In genomic region chr21:28642891-28643290, GRCh38 we compare ENCODE assay signal across 17 cellular contexts.
DNase-seq lines count a peak whose midpoint lies in the region; ATAC-seq and TF ChIP-seq lines count a peak whose summit lies in the region.
"Had no signal": no experiment of that assay in that cellular context is flagged by ENCODE, and none has a peak within 500 bp of the region (broad histone marks: within the 10 kb centered on the region; RNA-seq: fewer than 3 reads in every experiment).

No MANE protein-coding gene starts in this region.

- no peak overlapping the region for H2BK12ac ChIP-seq in trophoblast cell (ENCODE audit: low read length)

- no peak overlapping the region for H2AK9ac ChIP-seq in IMR-90 (replicated peaks; ENCODE audit: low read depth, low read length, poor library complexity)

- no CpG with 5 or more reads among the region's 4 CpGs for WGBS in IMR-90 (ENCODE audit: extremely low coverage in 2 of 2, insufficient read length in 1 of 2), 2 experiments
- WGBS in trophoblast cell (ENCODE audit: extremely low coverage, insufficient coverage, insufficient read length), result no CpG with 5 or more reads among the region's 4 CpGs

- BruUV-seq in IMR-90 (replicated peaks; lab: Mats Ljungman, UMichigan), result no TSS peak

- H3K27ac ChIP-seq in right atrium auricular region (no peak overlapping the region), IMR-90 (ENCODE audit: insufficient read depth, low read length) (no peak overlapping the region), trophoblast cell (ENCODE audit: low read depth, low read length) (no peak overlapping the region)
- H3K27ac ChIP-seq: HL-60 had no signal

- H3K4me2 ChIP-seq in IMR-90 (ENCODE audit: low read depth, low read length) (no peak overlapping the region), trophoblast cell (ENCODE audit: low read length) (no peak overlapping the region)

- 0 out of 2 replicates have a peak, but pooled peaks cover 3% of the 10 kb centered on the region for H3K36me3 Mint-ChIP-seq in WTC11

- ATAC-seq in left cardiac atrium (peak in 1 of 2 donors; percentile 27), IMR-90 (ENCODE audit: low read depth) (no peak), WTC11 (peak; percentile 85), sciatic nerve (peak; percentile 37), HG03442 (IDR thresholded peaks at IDR 0.05; ENCODE audit: unreplicated experiment) (no peak)

- no peak overlapping the region for H4K5ac ChIP-seq in IMR-90 (ENCODE audit: low read depth, low read length)

- H3K9ac ChIP-seq in IMR-90 (ENCODE audit: low read depth, low read length) (no peak overlapping the region), trophoblast cell (ENCODE audit: low read length) (no peak overlapping the region)

- no peak overlapping the region for H4K12ac ChIP-seq in trophoblast cell (ENCODE audit: low read depth, low read length)

- no peak overlapping the region for H3K23ac ChIP-seq in IMR-90 (ENCODE audit: low read depth, low read length)
- H3K23ac ChIP-seq in trophoblast cell (ENCODE audit: low read length), result no peak overlapping the region

- H2BK20ac ChIP-seq in IMR-90 (ENCODE audit: low read depth, low read length), result no peak overlapping the region

- H3K9me3 Mint-ChIP-seq in WTC11, result peaks cover 19% of the 10 kb centered on the region
- H3K9me3 Mint-ChIP-seq: CD4-positive, alpha-beta T cell; HFFc6 had no signal

- no peaks in the 10 kb centered on the region for H3K36me3 ChIP-seq in right atrium auricular region
- no peaks in the 10 kb centered on the region; the same call in 1 of the 2 replicates for H3K36me3 ChIP-seq in IMR-90 (ENCODE audit: control insufficient read depth, insufficient read depth, low read length)
- H3K36me3 ChIP-seq in trophoblast cell (ENCODE audit: control insufficient read depth in 1 of 2, insufficient read depth in 2 of 2, low read length in 2 of 2), result no peaks in the 10 kb centered on the region

- H4K91ac ChIP-seq in IMR-90 (ENCODE audit: insufficient read depth, low read depth, low read length) (no peak overlapping the region; the same call in 1 of the 2 replicates), trophoblast cell (ENCODE audit: low read depth, low read length) (no peak overlapping the region)

- H3K4me1 Mint-ChIP-seq in WTC11, result peaks cover 8% of the 10 kb centered on the region
- H3K4me1 Mint-ChIP-seq: B cell had no signal

- no peak overlapping the region for H2BK120ac ChIP-seq in IMR-90 (ENCODE audit: low read depth, low read length)
- H2BK120ac ChIP-seq in trophoblast cell (ENCODE audit: insufficient read depth, low read length, poor library complexity), result no peak overlapping the region

- TF ChIP-seq CTCF in right atrium auricular region (IDR thresholded peaks at IDR 0.05) (no peak), IMR-90 (conservative IDR thresholded peaks at IDR 0.05; ENCODE audit: low read depth, low read length) (no peak), WTC11 (IDR thresholded peaks at IDR 0.05) (no peak)

- no peak overlapping the region for H3K4me3 ChIP-seq in right atrium auricular region
- no peak overlapping the region for H3K4me3 ChIP-seq in IMR-90 (ENCODE audit: insufficient read depth, low read depth, low read length)
- H3K4me3 ChIP-seq in trophoblast cell (ENCODE audit: low read depth, low read length), result no peak overlapping the region

- no peaks in the 10 kb centered on the region for H3K9me1 ChIP-seq in IMR-90 (ENCODE audit: insufficient read depth, low read length)

- intact Hi-C loops in left cardiac atrium (cut with DNase I), result no loop called here
- intact Hi-C loops in IMR-90 (cut with micrococcal nuclease), result no loop called here
- intact Hi-C loops in sciatic nerve (cut with DNase I), result no loop called here

- in situ Hi-C loops in IMR-90 (cut with MboI; ENCODE audit: low sequenced_read_pairs), result no loop called here

- TF ChIP-seq RAD21 in IMR-90 (IDR thresholded peaks at IDR 0.05; ENCODE audit: low read length), result no peak

- H4K20me1 ChIP-seq in IMR-90 (ENCODE audit: insufficient read depth, low read length), result no peaks in the 10 kb centered on the region

- no peaks in the 10 kb centered on the region for H3K4me1 ChIP-seq in right atrium auricular region
- H3K4me1 ChIP-seq in IMR-90 (ENCODE audit: control insufficient read depth, insufficient read depth, low read length), result peaks cover 3% of the 10 kb centered on the region; the same call in 1 of the 2 replicates
- H3K4me1 ChIP-seq in trophoblast cell (ENCODE audit: control insufficient read depth in 1 of 2, insufficient read depth in 2 of 2, low read length in 2 of 2), result peaks cover 0 to 3% of the 10 kb centered on the region in 2 experiments

- TF ChIP-seq POLR2A in IMR-90 (IDR thresholded peaks at IDR 0.05; ENCODE audit: low read depth, low read length), result no peak

- POLR2A ChIA-PET in IMR-90 (lab: Charles Lee; ENCODE audit: unreplicated experiment) (no interaction called here), WTC11 (lab: Charles Lee) (no interaction called here)

- no peaks in the 10 kb centered on the region for H3K27me3 Mint-ChIP-seq in WTC11 (ENCODE audit: low read depth)
- H3K27me3 Mint-ChIP-seq: B cell; CD4-positive, alpha-beta T cell had no signal

- H2AK5ac ChIP-seq in IMR-90 (ENCODE audit: low read depth, low read length) (0 out of 2 replicates have a peak overlapping the region, but pooled peaks have one; percentile 1), trophoblast cell (ENCODE audit: low read length) (no peak overlapping the region)

- no peaks in the 10 kb centered on the region for H3K79me1 ChIP-seq in IMR-90 (ENCODE audit: low read depth in 1 of 2, low read length in 2 of 2)
- no peaks in the 10 kb centered on the region for H3K79me1 ChIP-seq in trophoblast cell (ENCODE audit: low read length)

- no peaks in the 10 kb centered on the region for H3K27me3 ChIP-seq in right atrium auricular region
- no peaks in the 10 kb centered on the region for H3K27me3 ChIP-seq in IMR-90 (ENCODE audit: control insufficient read depth, insufficient read depth, low read length)
- H3K27me3 ChIP-seq in trophoblast cell (ENCODE audit: insufficient read depth, low read length), result no peaks in the 10 kb centered on the region

- no peak overlapping the region for H2BK15ac ChIP-seq in IMR-90 (ENCODE audit: low read depth, low read length)

- H3K14ac ChIP-seq in IMR-90 (replicated peaks; ENCODE audit: low read depth, low read length) (no peak overlapping the region), trophoblast cell (ENCODE audit: low read length) (no peak overlapping the region)

- CTCF ChIA-PET in IMR-90 (lab: Yijun Ruan, JAX), result interaction anchor here (0.6 kb wide), 1 partner anchor 195 kb away, joined by 3 read pairs; no protein-coding TSS in a partner anchor
- CTCF ChIA-PET in WTC11 (lab: Charles Lee), result interaction anchor here (1.0 to 1.5 kb wide), 2 partner anchors 102 to 126 kb away, joined by 4 to 5 read pairs; no protein-coding TSS in a partner anchor

- no peak overlapping the region for H3K56ac ChIP-seq in IMR-90 (ENCODE audit: extremely low read depth, insufficient read depth, low read length)

- no peak overlapping the region for H3K18ac ChIP-seq in IMR-90 (ENCODE audit: low read depth, low read length)
- H3K18ac ChIP-seq in trophoblast cell (ENCODE audit: low read length), result no peak overlapping the region

- H3K4ac ChIP-seq in IMR-90 (ENCODE audit: low read depth, low read length) (peak overlapping the region; percentile 23; the same call in 1 of the 2 replicates), trophoblast cell (ENCODE audit: low read depth, low read length) (no peak overlapping the region)

- dilution Hi-C loops in IMR-90 (cut with HindIII; ENCODE audit: low sequenced_read_pairs, unreplicated experiment), result no loop called here

- H3K4me3 Mint-ChIP-seq in WTC11, result no peak overlapping the region
- H3K4me3 Mint-ChIP-seq: B cell; CD4-positive, alpha-beta T cell; HFFc6 had no signal

- peak overlapping the region; percentile 41 for H2AFZ ChIP-seq in IMR-90 (replicated peaks; ENCODE audit: low read length, poor library complexity)
- H2AFZ ChIP-seq in trophoblast cell (ENCODE audit: insufficient read depth, low read length, poor library complexity), result no peak overlapping the region

- H3K9me3 ChIP-seq in right atrium auricular region (no peaks in the 10 kb centered on the region), IMR-90 (ENCODE audit: control insufficient read depth, insufficient read depth, low read length) (peaks cover 2% of the 10 kb centered on the region; the same call in 1 of the 2 replicates), trophoblast cell (ENCODE audit: insufficient read depth, low read depth, low read length) (no peaks in the 10 kb centered on the region)

- H3K79me2 ChIP-seq in trophoblast cell (ENCODE audit: control insufficient read depth, insufficient read depth, low read length, poor library complexity), result no peaks in the 10 kb centered on the region

- DNase-seq in left cardiac atrium, result peak; percentile 19
- no peak for DNase-seq in right atrium auricular region (ENCODE audit: low spot score)
- no peak for DNase-seq in IMR-90
- no peak for DNase-seq in WTC11 (ENCODE audit: low spot score)
- DNase-seq in sciatic nerve (ENCODE audit: low spot score), result no peak
- DNase-seq in DMS79 (lab: John Stamatoyannopoulos, UW), result no peak
- no peak for DNase-seq in trophoblast cell
- DNase-seq: C1 segment of cervical spinal cord; CD4-positive, alpha-beta T cell; DMS79 treated with DMSO at 0.1 percent for 48 hours; EL; GOT3; HCEC 1CT; HFFc6 had no signal

- no peak overlapping the region for H4K8ac ChIP-seq in IMR-90 (ENCODE audit: low read depth in 2 of 2, low read length in 2 of 2)
- H4K8ac ChIP-seq in trophoblast cell (ENCODE audit: low read depth, low read length), result no peak overlapping the region

- H3K27ac Mint-ChIP-seq in WTC11, result no peak overlapping the region
- H3K27ac Mint-ChIP-seq: B cell; CD4-positive, alpha-beta T cell; HFFc6 had no signal

- no peak overlapping the region for H2BK5ac ChIP-seq in IMR-90 (ENCODE audit: low read depth, low read length, poor library complexity, severe bottlenecking)
- H2BK5ac ChIP-seq in trophoblast cell (ENCODE audit: low read depth, low read length, poor library complexity), result no peak overlapping the region

TF ChIP-seq in IMR-90, 13 proteins besides CTCF, POLR2A, EP300 and RAD21:
- TF ChIP-seq MAZ (IDR thresholded peaks at IDR 0.05; ENCODE audit: borderline replicate concordance, low read depth, low read length), result no peak
- TF ChIP-seq MAFK (IDR thresholded peaks at IDR 0.05; ENCODE audit: low read depth, low read length), result no peak
- no peak for TF ChIP-seq CHD1 (IDR thresholded peaks at IDR 0.05; ENCODE audit: low read depth, low read length)
TF ChIP-seq in IMR-90: peak in this region for 0.

TF ChIP-seq in WTC11, 78 proteins besides CTCF, POLR2A, EP300 and RAD21 (continues in another document):
- TF ChIP-seq PREB (CRISPR knock-in tag; IDR thresholded peaks at IDR 0.05; ENCODE audit: borderline replicate concordance), result no peak

Comparison
In these comparisons a context has a peak if more than half of its experiments do, and no peak if none do; other contexts are left out.
1. ATAC-seq: peak in WTC11 (single experiment) and sciatic nerve (single experiment); none in IMR-90 (single experiment) and HG03442 (single experiment).